Comparison of ENCODE assay signal across 8 cellular contexts in the genomic region with DNA sequence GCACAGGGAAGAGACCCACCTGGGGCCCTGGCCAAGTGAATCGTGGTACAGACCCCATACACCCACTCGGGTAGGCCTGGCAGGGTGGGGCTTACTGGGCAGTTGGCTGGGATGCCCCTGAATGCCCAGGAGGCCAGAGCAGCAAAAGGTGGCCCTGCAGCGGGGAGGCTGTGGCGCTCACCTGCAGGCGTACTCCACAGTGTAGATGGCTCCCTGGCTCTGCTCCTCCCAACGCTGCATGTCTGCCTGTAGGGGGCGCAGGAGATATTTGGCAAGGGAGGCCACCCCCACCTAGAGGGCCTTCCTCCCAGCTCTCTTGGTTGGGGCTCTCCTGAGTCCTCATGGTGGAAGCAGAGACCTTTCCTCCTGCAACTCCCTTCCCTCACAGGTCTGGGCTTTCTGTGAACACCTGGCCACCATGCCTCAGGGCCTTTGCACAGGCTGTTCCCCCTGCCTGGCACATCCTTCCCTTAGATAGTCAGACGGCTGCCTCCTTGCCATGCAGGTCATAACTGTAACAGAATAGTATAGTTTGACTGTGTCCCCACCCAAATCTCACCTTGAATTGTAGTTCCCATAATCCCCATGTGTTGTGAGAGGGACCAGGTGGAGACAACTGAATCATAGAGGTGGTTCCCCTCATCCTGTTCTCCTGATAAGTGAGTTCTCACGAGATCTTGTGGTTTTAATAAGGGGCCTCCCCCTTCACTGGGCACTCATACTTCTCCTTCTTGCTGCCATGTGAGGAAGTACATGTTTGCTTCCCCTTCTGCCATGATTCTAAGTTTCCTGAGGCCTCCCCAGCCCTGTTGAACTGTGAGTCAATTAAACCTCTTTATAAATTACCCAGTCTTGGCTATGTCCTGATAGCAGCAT. TPM values are rescaled to one million over a fixed set of nuclear protein-coding genes. Genes with fewer than 3 reads are reported as not detected.
DNase-seq lines count a peak whose midpoint lies in the region; ATAC-seq, FAIRE-seq and TF ChIP-seq lines count a peak whose summit lies in the region.

No MANE protein-coding gene starts in this region.

- no peak for ATAC-seq in GM21786 (IDR thresholded peaks at IDR 0.05; ENCODE audit: unreplicated experiment)

- no peaks in the 10 kb centered on the region for H3K9me3 ChIP-seq in SU-DHL-6 (ENCODE audit: insufficient read depth, low read length)
- H3K9me3 ChIP-seq in keratinocyte (ENCODE audit: control insufficient read depth, low read depth, low read length): no peaks in the 10 kb centered on the region

- H3K4me1 ChIP-seq in keratinocyte (ENCODE audit: control insufficient read depth, extremely low read depth, insufficient read depth, low read length): peaks cover 6% of the 10 kb centered on the region

- H2AFZ ChIP-seq in SU-DHL-6 (ENCODE audit: low read depth, low read length, severe bottlenecking) (no peak overlapping the region), keratinocyte (ENCODE audit: control insufficient read depth, low read length) (no peak overlapping the region)

- H3K4me1 Mint-ChIP-seq in activated naive CD8-positive, alpha-beta T cell treated with anti-CD3 and anti-CD28 coated beads for 36 hours: peaks cover 14% of the 10 kb centered on the region

- no peak overlapping the region for H3K4me3 Mint-ChIP-seq in activated naive CD8-positive, alpha-beta T cell treated with anti-CD3 and anti-CD28 coated beads for 36 hours

- H3K27ac Mint-ChIP-seq in activated naive CD8-positive, alpha-beta T cell treated with anti-CD3 and anti-CD28 coated beads for 36 hours: peak overlapping the region; percentile 72

- no peaks in the 10 kb centered on the region for H3K27me3 ChIP-seq in SU-DHL-6 (ENCODE audit: low read length)
- H3K27me3 ChIP-seq in keratinocyte (ENCODE audit: control insufficient read depth, extremely low read depth, insufficient read depth, low read length): no peaks in the 10 kb centered on the region

- no peaks in the 10 kb centered on the region for H3K9me2 ChIP-seq in SU-DHL-6 (replicated peaks; ENCODE audit: insufficient read depth, low read length)

- no peaks in the 10 kb centered on the region for H3K9me1 ChIP-seq in keratinocyte (ENCODE audit: control insufficient read depth, extremely low read depth, insufficient read depth, low read length)

- peaks cover 5% of the 10 kb centered on the region for H3K9me3 Mint-ChIP-seq in activated naive CD8-positive, alpha-beta T cell treated with anti-CD3 and anti-CD28 coated beads for 36 hours

- H3F3A ChIP-seq in SU-DHL-6 (ENCODE audit: insufficient read depth): no peaks in the 10 kb centered on the region

- no peak for FAIRE-seq in keratinocyte (lab: Jason Lieb, UNC)

- no peaks in the 10 kb centered on the region for H3K27me3 Mint-ChIP-seq in activated naive CD8-positive, alpha-beta T cell treated with anti-CD3 and anti-CD28 coated beads for 36 hours

- peaks cover 19% of the 10 kb centered on the region for H3K36me3 Mint-ChIP-seq in activated naive CD8-positive, alpha-beta T cell treated with anti-CD3 and anti-CD28 coated beads for 36 hours

- H3K79me2 ChIP-seq in SU-DHL-6 (ENCODE audit: insufficient read depth, low read length) (peaks cover 18% of the 10 kb centered on the region), keratinocyte (ENCODE audit: control insufficient read depth, insufficient read depth, low read length) (peaks cover 29% of the 10 kb centered on the region)

- H3K36me3 ChIP-seq in SU-DHL-6 (ENCODE audit: low read length) (no peaks in the 10 kb centered on the region), keratinocyte (ENCODE audit: control insufficient read depth in 2 of 2, extremely low read depth in 1 of 2, insufficient read depth in 2 of 2, low read length in 2 of 2) (peaks cover 0 to 21% of the 10 kb centered on the region in 2 experiments)

- dilution Hi-C loops in keratinocyte (cut with MboI; ENCODE audit: extremely low pct_ligation_motif_present, low sequenced_read_pairs): no loop called here

- H3K9ac ChIP-seq in SU-DHL-6 (ENCODE audit: low read length) (no peak overlapping the region), keratinocyte (ENCODE audit: control insufficient read depth, extremely low read depth, insufficient read depth, low read length) (no peak overlapping the region)

- no peak overlapping the region for H3K27ac ChIP-seq in SU-DHL-6 (ENCODE audit: low read depth, low read length)
- H3K27ac ChIP-seq in keratinocyte (ENCODE audit: control insufficient read depth, insufficient read depth, low read length): no peak overlapping the region

- H4K20me1 ChIP-seq in SU-DHL-6 (ENCODE audit: low read depth, low read length): no peaks in the 10 kb centered on the region
- no peaks in the 10 kb centered on the region for H4K20me1 ChIP-seq in keratinocyte (ENCODE audit: control insufficient read depth, extremely low read depth, insufficient read depth, low read length)

- peak; percentile 71 for TF ChIP-seq CTCF in SU-DHL-6 (IDR thresholded peaks at IDR 0.05; ENCODE audit: insufficient read depth, low read length, poor library complexity, severe bottlenecking)
- peak; percentile 66 to 85 (median 77) for TF ChIP-seq CTCF in keratinocyte (optimal IDR thresholded peaks at IDR 0.05 in 1 of 3, IDR thresholded peaks at IDR 0.05 in 1 of 3, conservative IDR thresholded peaks at IDR 0.05 in 1 of 3; ENCODE audit: extremely low read depth in 1 of 3, insufficient read depth in 2 of 3, low read length in 3 of 3)

- no peak overlapping the region for H3K4me2 ChIP-seq in SU-DHL-6 (ENCODE audit: low read depth, low read length, poor library complexity, severe bottlenecking)
- no peak overlapping the region for H3K4me2 ChIP-seq in keratinocyte (ENCODE audit: control insufficient read depth, extremely low read depth, insufficient read depth, low read depth, low read length)

- DNase-seq in CMK (ENCODE audit: low read depth) (peak; percentile 62), HuH-7 (ENCODE audit: low spot score) (peak; percentile 87), keratinocyte (ENCODE audit: low read depth, low spot score) (no peak), mesenteric fat pad (ENCODE audit: low spot score) (no peak)
- peak; percentile 60 for DNase-seq in activated naive CD8-positive, alpha-beta T cell treated with anti-CD3 and anti-CD28 coated beads for 36 hours
- DNase-seq in stimulated activated CD8-positive, alpha-beta memory T cell treated with anti-CD3 and anti-CD28 coated beads, Interleukin-15, amount 100 ng/mL, for 48 hours (ENCODE audit: low read depth in 2 of 2): peak; percentile 27 to 34

- H3K4me3 ChIP-seq in SU-DHL-6 (ENCODE audit: insufficient read depth, low read length, poor library complexity, severe bottlenecking): no peak overlapping the region
- no peak overlapping the region for H3K4me3 ChIP-seq in keratinocyte (ENCODE audit: control insufficient read depth in 2 of 3, extremely low read depth in 1 of 3, insufficient read depth in 2 of 3, low read depth in 1 of 3, low read length in 3 of 3)

RNA-seq across cellular contexts. Expression of gene BORCS8, which starts 5.9 kb away (rescaled TPM):
- total RNA-seq in activated naive CD8-positive, alpha-beta T cell treated with anti-CD3 and anti-CD28 coated beads for 36 hours: 10 to 100 TPM; 29.8 to 31.1 TPM
- polyA plus RNA-seq in keratinocyte: 16.3 to 19.6 TPM (median 18.1 TPM) in 3 replicates
- 1.6 TPM for polyA plus RNA-seq in keratinocyte (2011; ENCODE audit: low read depth)
- polyA plus RNA-seq in keratinocyte (2011; cell fraction: cytosol; rRNA removed): 13.0 and 24.1 TPM in 2 replicates
- 14.3 and 18.5 TPM in 2 replicates for polyA plus RNA-seq in keratinocyte (2011; cell fraction: nucleus; rRNA removed)
- 6.5 and 19.3 TPM in 2 replicates for polyA plus RNA-seq in keratinocyte (2012; ENCODE audit: low replicate concordance)
- polyA minus RNA-seq in keratinocyte: 9.0 to 29.3 TPM (median 15.6 TPM) in 3 replicates
- polyA minus RNA-seq in keratinocyte (2011; cell fraction: cytosol; rRNA and poly(A)+ RNA removed): 10.4 TPM
- 8.2 and 8.5 TPM in 2 replicates for polyA minus RNA-seq in keratinocyte (2011; cell fraction: nucleus; rRNA and poly(A)+ RNA removed)
- total RNA-seq in mesenteric fat pad: 30.8 TPM

RNA-seq across cellular contexts. Expression of gene RFXANK, which starts 6.0 kb away (rescaled TPM):
- total RNA-seq in activated naive CD8-positive, alpha-beta T cell treated with anti-CD3 and anti-CD28 coated beads for 36 hours: 10 to 100 TPM; 84.6 to 85.4 TPM
- 49.0 to 70.8 TPM (median 51.3 TPM) in 3 replicates for polyA plus RNA-seq in keratinocyte
- polyA plus RNA-seq in keratinocyte (2011; ENCODE audit: low read depth): 15.3 TPM
- 31.1 and 63.0 TPM in 2 replicates for polyA plus RNA-seq in keratinocyte (2011; cell fraction: cytosol; rRNA removed)
- polyA plus RNA-seq in keratinocyte (2011; cell fraction: nucleus; rRNA removed): 83.4 and 108 TPM in 2 replicates
- polyA plus RNA-seq in keratinocyte (2012; ENCODE audit: low replicate concordance): 67.3 and 105 TPM in 2 replicates
- 37.5 to 93.6 TPM (median 52.6 TPM) in 3 replicates for polyA minus RNA-seq in keratinocyte
- 62.2 TPM for polyA minus RNA-seq in keratinocyte (2011; cell fraction: cytosol; rRNA and poly(A)+ RNA removed)
- 27.2 and 31.6 TPM in 2 replicates for polyA minus RNA-seq in keratinocyte (2011; cell fraction: nucleus; rRNA and poly(A)+ RNA removed)
- 51.1 TPM for total RNA-seq in mesenteric fat pad

RNA-seq across cellular contexts. Expression of gene MEF2B, which starts 16.0 kb away (rescaled TPM):
- 1 to 10 TPM; 1.6 to 2.3 TPM for total RNA-seq in activated naive CD8-positive, alpha-beta T cell treated with anti-CD3 and anti-CD28 coated beads for 36 hours
- 0.05 to 0.17 TPM (median 0.11 TPM) in 3 replicates for polyA plus RNA-seq in keratinocyte
- 0.62 TPM for polyA plus RNA-seq in keratinocyte (2011; ENCODE audit: low read depth)
- polyA plus RNA-seq in keratinocyte (2011; cell fraction: cytosol; rRNA removed): 0.22 and 0.34 TPM in 2 replicates
- 0.57 and 1.4 TPM in 2 replicates for polyA plus RNA-seq in keratinocyte (2011; cell fraction: nucleus; rRNA removed)
- 0.08 and 0.79 TPM in 2 replicates for polyA plus RNA-seq in keratinocyte (2012; ENCODE audit: low replicate concordance)
- not detected in 3 replicates for polyA minus RNA-seq in keratinocyte
- not detected for polyA minus RNA-seq in keratinocyte (2011; cell fraction: cytosol; rRNA and poly(A)+ RNA removed)
- 0.42 TPM in 1 of 2 replicates, not detected in the other for polyA minus RNA-seq in keratinocyte (2011; cell fraction: nucleus; rRNA and poly(A)+ RNA removed)
- total RNA-seq in mesenteric fat pad: 2.0 TPM

RNA-seq across cellular contexts. Expression of gene NR2C2AP, which starts 17.1 kb away (rescaled TPM):
- 10 to 100 TPM; 46.0 to 47.6 TPM for total RNA-seq in activated naive CD8-positive, alpha-beta T cell treated with anti-CD3 and anti-CD28 coated beads for 36 hours
- polyA plus RNA-seq in keratinocyte: 9.7 to 14.4 TPM (median 12.3 TPM) in 3 replicates
- 5.2 TPM for polyA plus RNA-seq in keratinocyte (2011; ENCODE audit: low read depth)
- 7.2 and 8.7 TPM in 2 replicates for polyA plus RNA-seq in keratinocyte (2011; cell fraction: cytosol; rRNA removed)
- 9.5 and 11.9 TPM in 2 replicates for polyA plus RNA-seq in keratinocyte (2011; cell fraction: nucleus; rRNA removed)
- 12.0 and 19.3 TPM in 2 replicates for polyA plus RNA-seq in keratinocyte (2012; ENCODE audit: low replicate concordance)
- polyA minus RNA-seq in keratinocyte: 3.9 to 5.1 TPM (median 4.9 TPM) in 3 replicates
- polyA minus RNA-seq in keratinocyte (2011; cell fraction: cytosol; rRNA and poly(A)+ RNA removed): 5.9 TPM
- polyA minus RNA-seq in keratinocyte (2011; cell fraction: nucleus; rRNA and poly(A)+ RNA removed): 1.9 and 2.1 TPM in 2 replicates
- 10.7 TPM for total RNA-seq in mesenteric fat pad

RNA-seq across cellular contexts. Expression of gene NCAN, which starts 25.7 kb away (rescaled TPM):
- total RNA-seq in activated naive CD8-positive, alpha-beta T cell treated with anti-CD3 and anti-CD28 coated beads for 36 hours: not detected
- polyA plus RNA-seq in keratinocyte: not detected in 3 replicates
- not detected for polyA plus RNA-seq in keratinocyte (2011; ENCODE audit: low read depth)
- polyA plus RNA-seq in keratinocyte (2011; cell fraction: cytosol; rRNA removed): not detected in 2 replicates
- polyA plus RNA-seq in keratinocyte (2011; cell fraction: nucleus; rRNA removed): 0.01 TPM in 1 of 2 replicates, not detected in the other
- not detected in 2 replicates for polyA plus RNA-seq in keratinocyte (2012; ENCODE audit: low replicate concordance)
- 0.19 TPM in 1 of 3 replicates, not detected in the others for polyA minus RNA-seq in keratinocyte
- not detected for polyA minus RNA-seq in keratinocyte (2011; cell fraction: cytosol; rRNA and poly(A)+ RNA removed)
- polyA minus RNA-seq in keratinocyte (2011; cell fraction: nucleus; rRNA and poly(A)+ RNA removed): not detected in 2 replicates
- not detected for total RNA-seq in mesenteric fat pad

Comparison
In these comparisons a context has a peak if more than half of its experiments do, and no peak if none do; other contexts are left out.
1. DNase-seq: peak in CMK (single experiment), HuH-7 (single experiment), activated naive CD8-positive, alpha-beta T cell treated with anti-CD3 and anti-CD28 coated beads for 36 hours (single experiment) and stimulated activated CD8-positive, alpha-beta memory T cell treated with anti-CD3 and anti-CD28 coated beads, Interleukin-15, amount 100 ng/mL, for 48 hours (2 of 2); none in keratinocyte (single experiment) and mesenteric fat pad (single experiment).